In genomic region chr1:6602669-6603423, GRCh38 we compare ENCODE assay signal across 1 cellular context.
TF ChIP-seq lines count a peak whose summit lies in the region.

KLHL21 (minus strand) TSS chr1:6602869; CDS start chr1:6602817, 52 bp downstream.

TF ChIP-seq in HEK293, 187 proteins besides CTCF, POLR2A, EP300 and RAD21 (continued from another document):
- TF ChIP-seq ZIC2 (tag by site-specific recombination; IDR thresholded peaks at IDR 0.05) (no peak), ELK4 (IDR thresholded peaks at IDR 0.05; ENCODE audit: borderline replicate concordance, low read depth, low read length) (no peak), ZFP3 (tag by site-specific recombination; IDR thresholded peaks at IDR 0.05; ENCODE audit: low read depth) (no peak), TRIM28 (IDR thresholded peaks at IDR 0.05; ENCODE audit: borderline replicate concordance, low read length) (no peak), GLIS2 (tag by site-specific recombination; IDR thresholded peaks at IDR 0.05) (0 out of 2 replicates have a peak, but pooled peaks have one; percentile 25), KLF10 (tag by site-specific recombination; IDR thresholded peaks at IDR 0.05) (peak; percentile 93), ZBTB26 (tag by site-specific recombination; optimal IDR thresholded peaks at IDR 0.05) (peak; percentile 51)
